11 cellular contexts compared by ENCODE assay signal in the genomic region with DNA sequence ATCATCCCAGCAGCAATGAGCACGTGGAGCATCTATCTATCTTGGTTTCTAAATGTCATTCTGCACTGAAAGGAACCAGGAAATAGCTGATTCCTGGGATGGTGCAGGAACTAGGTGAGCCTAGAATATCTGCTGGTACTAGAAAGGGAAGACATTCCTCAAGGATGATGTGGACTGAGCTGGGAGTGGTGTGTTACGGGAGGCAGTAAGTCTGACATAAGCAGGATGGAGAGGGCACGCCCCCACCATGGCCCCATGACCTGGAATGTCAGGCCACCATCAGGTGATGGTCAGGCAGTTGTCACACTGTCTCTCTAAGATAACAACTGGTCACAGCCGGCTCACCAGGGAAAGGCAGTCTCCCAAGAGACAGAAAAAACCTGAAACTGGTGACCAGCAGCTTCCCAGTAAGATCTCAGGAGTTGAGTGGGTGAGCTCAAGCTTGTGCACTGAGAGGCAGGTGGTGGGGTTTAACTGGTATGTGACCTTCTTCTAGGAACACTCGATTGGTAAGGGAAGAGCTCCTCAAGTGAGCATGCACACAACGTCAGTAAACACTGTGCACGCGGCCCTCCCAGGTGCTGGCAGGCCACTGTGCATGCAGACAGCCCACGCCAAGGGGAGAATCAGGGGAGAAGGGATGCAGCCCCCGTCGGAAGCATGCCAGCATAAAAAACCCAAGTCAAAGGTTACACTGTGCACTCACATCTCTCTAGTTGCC.
DNase-seq lines count a peak whose midpoint lies in the region; ATAC-seq and TF ChIP-seq lines count a peak whose summit lies in the region.
"Had no signal": no experiment of that assay in that cellular context is flagged by ENCODE, and none has a peak within 500 bp of the region (broad histone marks: within the 10 kb centered on the region; RNA-seq: fewer than 3 reads in every experiment).

No MANE protein-coding gene starts in this region.

- peak overlapping the region; percentile 3 for H2AFZ ChIP-seq in mammary epithelial cell (ENCODE audit: low read depth, low read length)

- ATAC-seq in right lobe of liver (peak in 3 of 4 donors; percentile 3 to 60 (median 48)), psoas muscle (no peak), GM21528 (IDR thresholded peaks at IDR 0.05; ENCODE audit: low FRiP score, unreplicated experiment) (no peak)
- ATAC-seq: T-cell had no signal

- no peak for TF ChIP-seq CTCF in mammary epithelial cell (conservative IDR thresholded peaks at IDR 0.05 in 1 of 2, IDR thresholded peaks at IDR 0.05 in 1 of 2; ENCODE audit: extremely low read depth in 1 of 2, insufficient read depth in 1 of 2, low read depth in 1 of 2, low read length in 2 of 2)
- TF ChIP-seq CTCF in right lobe of liver (IDR thresholded peaks at IDR 0.05): no peak
- TF ChIP-seq CTCF in psoas muscle (IDR thresholded peaks at IDR 0.05): no peak
- TF ChIP-seq CTCF in tibial nerve (IDR thresholded peaks at IDR 0.05): no peak
- TF ChIP-seq CTCF in GM20000 (IDR thresholded peaks at IDR 0.05; ENCODE audit: extremely low read depth, missing control alignments): no peak

- no TSS peak for BruUV-seq in mammary epithelial cell (replicated peaks; lab: Mats Ljungman, UMichigan)

- CTCF ChIA-PET in mammary epithelial cell (lab: Charles Lee; ENCODE audit: low non-redundant PET): interaction anchor here (0.7 kb wide), 1 partner anchor 378 kb away, joined by 5 read pairs; no protein-coding TSS in a partner anchor

- no peaks in the 10 kb centered on the region for H3K79me2 ChIP-seq in mammary epithelial cell (ENCODE audit: insufficient read depth, low read length)

- no peaks in the 10 kb centered on the region for H3K27me3 ChIP-seq in mammary epithelial cell (ENCODE audit: insufficient read depth, low read length)
- H3K27me3 ChIP-seq in right lobe of liver: no peaks in the 10 kb centered on the region
- no peaks in the 10 kb centered on the region for H3K27me3 ChIP-seq in psoas muscle (ENCODE audit: insufficient read depth in 3 of 3, low read length in 2 of 3)
- H3K27me3 ChIP-seq in tibial nerve: no peaks in the 10 kb centered on the region

- no peak overlapping the region for H3K9ac ChIP-seq in mammary epithelial cell (ENCODE audit: insufficient read depth, low read length)

- 64% methylated on average over 10 of the region's 11 CpGs for WGBS in mammary epithelial cell (ENCODE audit: low coverage, missing lambda C conversion rate)
- WGBS in right lobe of liver (ENCODE audit: insufficient coverage, low coverage, low lambda C conversion rate, missing lambda C conversion rate): 33% methylated on average over 7 of the region's 11 CpGs
- 58 to 63% (median 61%) methylated on average over 11 of the region's 11 CpGs for WGBS in psoas muscle, 3 donors
- WGBS in tibial nerve, 2 donors: 49 to 54% methylated on average over 11 of the region's 11 CpGs

- no peak overlapping the region for H3K4me3 ChIP-seq in mammary epithelial cell (replicated peaks in 1 of 3; ENCODE audit: insufficient read depth in 1 of 3, low read depth in 2 of 3, low read length in 3 of 3)
- H3K4me3 ChIP-seq in right lobe of liver: no peak overlapping the region
- H3K4me3 ChIP-seq in psoas muscle: no peak overlapping the region
- H3K4me3 ChIP-seq in tibial nerve: no peak overlapping the region

- H3K27ac ChIP-seq in mammary epithelial cell (ENCODE audit: insufficient read depth, low read depth, low read length) (no peak overlapping the region), right lobe of liver (no peak overlapping the region), psoas muscle (no peak overlapping the region), tibial nerve (no peak overlapping the region)

- peak overlapping the region; percentile 17 for H3K4me2 ChIP-seq in mammary epithelial cell (ENCODE audit: insufficient read depth, low read depth, low read length)

- no peaks in the 10 kb centered on the region for H4K20me1 ChIP-seq in mammary epithelial cell (ENCODE audit: insufficient read depth, low read length)

- intact Hi-C loops in mammary epithelial cell (cut with micrococcal nuclease) (loop anchor here (2.0 kb wide), 1 partner anchor 112 kb away; no protein-coding TSS in a partner anchor), right lobe of liver (cut with DNase I) (no loop called here), psoas muscle (cut with DNase I) (no loop called here)

- in situ Hi-C loops in ACHN (cut with HindIII; ENCODE audit: low pct_ligation_motif_present, low pct_unique_long_range_greater_than_20kb, low sequenced_read_pairs): no loop called here
- in situ Hi-C loops in mammary epithelial cell (cut with MboI; ENCODE audit: low sequenced_read_pairs in 2 of 2): no loop called here

- H3K36me3 ChIP-seq in mammary epithelial cell (ENCODE audit: insufficient read depth, low read length) (no peaks in the 10 kb centered on the region), right lobe of liver (no peaks in the 10 kb centered on the region), psoas muscle (ENCODE audit: insufficient read depth in 1 of 2, low read depth in 1 of 2) (no peaks in the 10 kb centered on the region), tibial nerve (no peaks in the 10 kb centered on the region)

- peak; percentile 72 for DNase-seq in ACHN
- DNase-seq in HPDE6-E6E7 (ENCODE audit: extremely low spot score): peak; percentile 87
- DNase-seq in mammary epithelial cell: peak; percentile 72
- peak in 1 of 3 donors; percentile 55 for DNase-seq in right lobe of liver
- DNase-seq in psoas muscle: no peak
- no peak for DNase-seq in tibial nerve (ENCODE audit: low spot score in 2 of 2)
- DNase-seq in GM20000 (ENCODE audit: low spot score): no peak
- DNase-seq: C1 segment of cervical spinal cord, NCI-H1930, T-cell had no signal

- H3K9me3 ChIP-seq in mammary epithelial cell (replicated peaks; ENCODE audit: insufficient read depth, low read length): no peaks in the 10 kb centered on the region
- no peaks in the 10 kb centered on the region for H3K9me3 ChIP-seq in right lobe of liver
- no peaks in the 10 kb centered on the region for H3K9me3 ChIP-seq in psoas muscle
- no peaks in the 10 kb centered on the region for H3K9me3 ChIP-seq in tibial nerve

- no peak for TF ChIP-seq EP300 in tibial nerve (IDR thresholded peaks at IDR 0.05)

- H3K4me1 ChIP-seq in mammary epithelial cell (ENCODE audit: insufficient read depth, low read length) (peaks cover 15% of the 10 kb centered on the region), right lobe of liver (peaks cover 0 to 6% (median 0%) of the 10 kb centered on the region in 4 donors), psoas muscle (no peaks in the 10 kb centered on the region), tibial nerve (peaks cover 0 to 26% (median 0%) of the 10 kb centered on the region in 4 donors)

- dilution Hi-C loops in mammary epithelial cell (cut with HindIII; ENCODE audit: low sequenced_read_pairs): no loop called here

- TF ChIP-seq POLR2A in right lobe of liver (IDR thresholded peaks at IDR 0.05) (no peak), tibial nerve (IDR thresholded peaks at IDR 0.05) (no peak)

Comparison
In these comparisons a context has a peak if more than half of its experiments do, and no peak if none do; other contexts are left out.
1. DNase-seq: peak in ACHN (single experiment), HPDE6-E6E7 (single experiment) and mammary epithelial cell (single experiment); none in psoas muscle (0 of 2), tibial nerve (0 of 2) and GM20000 (single experiment).
2. ATAC-seq: peak in right lobe of liver (3 of 4); none in psoas muscle (0 of 4) and GM21528 (single experiment).